ENCODE assay signal across 8 cellular contexts in genomic region chr15:65833501-65834220, GRCh38. TPM values are rescaled to one million over a fixed set of nuclear protein-coding genes. Genes with fewer than 3 reads are reported as not detected.
DNase-seq lines count a peak whose midpoint lies in the region; ATAC-seq and TF ChIP-seq lines count a peak whose summit lies in the region.

No MANE protein-coding gene starts in this region.

- 0 out of 2 replicates have a peak, but pooled peaks cover under 1% of the 10 kb centered on the region for H3F3A ChIP-seq in DOHH2 (ENCODE audit: control insufficient read depth, insufficient read depth)

- no peaks in the 10 kb centered on the region for H3K9me3 ChIP-seq in DOHH2 (ENCODE audit: control insufficient read depth, insufficient read depth, low read length)
- H3K9me3 ChIP-seq in adipocyte (ENCODE audit: control insufficient read depth, low read length), result no peaks in the 10 kb centered on the region
- no peaks in the 10 kb centered on the region for H3K9me3 ChIP-seq in right lobe of liver

- H3K4me3 ChIP-seq in DOHH2 (ENCODE audit: low read length), result peak overlapping the region; percentile 61
- peak overlapping the region; percentile 71 for H3K4me3 ChIP-seq in adipocyte (ENCODE audit: low read length)
- H3K4me3 ChIP-seq in right lobe of liver, result no peak overlapping the region

- H4K20me1 ChIP-seq in DOHH2 (ENCODE audit: control insufficient read depth, insufficient read depth, low read depth, low read length), result no peaks in the 10 kb centered on the region

- intact Hi-C loops in right lobe of liver (cut with DNase I), result no loop called here

- H3K9ac ChIP-seq in adipocyte (ENCODE audit: low read length), result peak overlapping the region; percentile 78

- H3K36me3 ChIP-seq in DOHH2 (ENCODE audit: control insufficient read depth, low read length) (no peaks in the 10 kb centered on the region), adipocyte (ENCODE audit: control insufficient read depth, insufficient read depth, low read length, severe bottlenecking) (no peaks in the 10 kb centered on the region), right lobe of liver (no peaks in the 10 kb centered on the region)

- no peaks in the 10 kb centered on the region for H3K9me2 ChIP-seq in DOHH2 (replicated peaks; ENCODE audit: control insufficient read depth, low read length)

- ATAC-seq in right lobe of liver, result peak; percentile 27 to 47 (median 38)
- ATAC-seq in GM18867 (IDR thresholded peaks at IDR 0.05; ENCODE audit: unreplicated experiment), result no peak

- H3K79me2 ChIP-seq in DOHH2 (ENCODE audit: control insufficient read depth, low read length), result no peaks in the 10 kb centered on the region

- H3K4me1 ChIP-seq in DOHH2 (ENCODE audit: control insufficient read depth, low read length), result peaks cover 43% of the 10 kb centered on the region
- peaks cover 24% of the 10 kb centered on the region for H3K4me1 ChIP-seq in adipocyte (ENCODE audit: control insufficient read depth, insufficient read depth, low read length)
- peaks cover 0 to 30% (median 13%) of the 10 kb centered on the region in 4 donors for H3K4me1 ChIP-seq in right lobe of liver

- no peak for TF ChIP-seq POLR2A in right lobe of liver (IDR thresholded peaks at IDR 0.05)

- peak overlapping the region; percentile 76 for H3K4me2 ChIP-seq in DOHH2 (ENCODE audit: low read length)

- H3K27ac ChIP-seq in DOHH2 (ENCODE audit: low read depth, low read length) (peak overlapping the region; percentile 59), right lobe of liver (peak overlapping the region; percentile 58 to 96 (median 96)), substantia nigra (ENCODE audit: low read depth, low read length, poor library complexity, severe bottlenecking) (peak overlapping the region; percentile 41)

- DNase-seq in NCI-H69 (lab: John Stamatoyannopoulos, UW), result peak; percentile 91
- no peak for DNase-seq in adipocyte (ENCODE audit: low read depth)
- peak; percentile 69 to 73 (median 71) for DNase-seq in right lobe of liver
- peak in 9 of 49 donors; percentile 1 to 42 (median 11) for DNase-seq in substantia nigra (lab: John Stamatoyannopoulos, UW)
- no peak for DNase-seq in ecto neural progenitor cell (ENCODE audit: low spot score)
- DNase-seq in T1000 (lab: John Stamatoyannopoulos, UW), result no peak

- H3K27me3 ChIP-seq in DOHH2 (ENCODE audit: control insufficient read depth, low read length), result no peaks in the 10 kb centered on the region
- no peaks in the 10 kb centered on the region for H3K27me3 ChIP-seq in adipocyte (replicated peaks; ENCODE audit: control insufficient read depth, insufficient read depth, low read length)
- no peaks in the 10 kb centered on the region for H3K27me3 ChIP-seq in right lobe of liver

- TF ChIP-seq CTCF in DOHH2 (IDR thresholded peaks at IDR 0.05; ENCODE audit: low read depth, low read length, poor library complexity, severe bottlenecking) (no peak), right lobe of liver (IDR thresholded peaks at IDR 0.05) (no peak)

- 40% methylated on average over 4 of the region's 4 CpGs for WGBS in right lobe of liver (ENCODE audit: insufficient coverage, low coverage, low lambda C conversion rate, missing lambda C conversion rate)

RNA-seq across cellular contexts. Expression of gene RAB11A, which starts 35.6 kb away (rescaled TPM):
- 100 to 1,000 TPM in 1 of 6 experiments, 10 to 100 TPM in 5; 50.3 to 110 (median 81.6) TPM for total RNA-seq in right lobe of liver

RNA-seq across cellular contexts. Expression of gene DENND4A, which starts 41.6 kb away (rescaled TPM):
- 10 to 100 TPM; 12.7 to 32.4 (median 21.5) TPM for total RNA-seq in right lobe of liver

Comparison
In these comparisons a context has a peak if more than half of its experiments do, and no peak if none do; other contexts are left out.
1. H3K27ac ChIP-seq: peak in every context shown above with its lines; median percentile 96 in right lobe of liver; 59 in DOHH2; 41 in substantia nigra.
2. H3K4me3 ChIP-seq: peak in DOHH2 (single experiment) and adipocyte (single experiment); none in right lobe of liver (0 of 3).
3. DNase-seq: peak in NCI-H69 (single experiment) and right lobe of liver (3 of 3); none in adipocyte (single experiment), ecto neural progenitor cell (single experiment) and T1000 (single experiment).